ENCODE assay signal across 1 cellular context in genomic region chr5:43772601-43773031, GRCh38.
TF ChIP-seq lines count a peak whose summit lies in the region.

No MANE protein-coding gene starts in this region.

TF ChIP-seq in SK-N-SH treated with all-trans-retinoic acid at 6 μM for 48 hours, 23 proteins besides CTCF, POLR2A, EP300 and RAD21 (continued from another document):
- TF ChIP-seq TSHZ2 (CRISPR knock-in tag; IDR thresholded peaks at IDR 0.05) (no peak), SNAI2 (CRISPR knock-in tag; IDR thresholded peaks at IDR 0.05) (no peak), RARB (CRISPR knock-in tag; IDR thresholded peaks at IDR 0.05) (no peak), TOX (CRISPR knock-in tag; IDR thresholded peaks at IDR 0.05; ENCODE audit: borderline replicate concordance) (no peak)
